In genomic region chr11:95378106-95378505, GRCh38 we compare ENCODE assay signal across 15 cellular contexts.
"Had no signal": no experiment of that assay in that cellular context is flagged by ENCODE, and none has a peak within 500 bp of the region (broad histone marks: within the 10 kb centered on the region; RNA-seq: fewer than 3 reads in every experiment).

No MANE protein-coding gene starts in this region.

- H3K4me1 ChIP-seq: lower lobe of right lung had no signal

- H3K27me3 Mint-ChIP-seq: activated naive CD8-positive, alpha-beta T cell; brain had no signal

- H3K36me3 Mint-ChIP-seq: activated CD8-positive, alpha-beta memory T cell treated with anti-CD3 and anti-CD28 coated beads, Interleukin-2, amount 10 ng/mL, durations not matched to agents 7 days and 5 days; activated naive CD8-positive, alpha-beta T cell; brain; natural killer cell; stimulated activated naive B cell treated with anti-CD40 and anti-IgM and Interleukin-4, amounts not matched to agents 10 μg/mL and 1 μg/mL and 100 μg/mL, for 72 hours; T-cell; WTC11 had no signal

- H3K9me3 ChIP-seq: lower lobe of right lung had no signal

- H3K27ac ChIP-seq: coronary artery, lower lobe of right lung had no signal

- H3K4me1 Mint-ChIP-seq: activated CD4-positive, alpha-beta memory T cell treated with anti-CD3 and anti-CD28 coated beads, Interleukin-2, amount 10 ng/mL, durations not matched to agents 7 days and 5 days; activated CD8-positive, alpha-beta memory T cell treated with anti-CD3 and anti-CD28 coated beads, Interleukin-2, amount 10 ng/mL, durations not matched to agents 7 days and 5 days; natural killer cell had no signal

- H3K4me3 ChIP-seq: coronary artery, lower lobe of right lung had no signal

- H3K27ac Mint-ChIP-seq: activated CD4-positive, alpha-beta memory T cell treated with anti-CD3 and anti-CD28 coated beads, Interleukin-2, amount 10 ng/mL, durations not matched to agents 7 days and 5 days; activated CD4-positive, alpha-beta T cell treated with anti-CD3 and anti-CD28 coated beads for 36 hours; activated CD8-positive, alpha-beta memory T cell treated with anti-CD3 and anti-CD28 coated beads, Interleukin-2, amount 10 ng/mL, durations not matched to agents 7 days and 5 days; activated naive CD8-positive, alpha-beta T cell; brain; natural killer cell; stimulated activated naive B cell treated with anti-CD40 and anti-IgM and Interleukin-4, amounts not matched to agents 10 μg/mL and 1 μg/mL and 100 μg/mL, for 72 hours; T-cell; WTC11 had no signal

- H3K36me3 ChIP-seq: lower lobe of right lung had no signal

- H3K9me3 Mint-ChIP-seq: activated CD4-positive, alpha-beta memory T cell treated with anti-CD3 and anti-CD28 coated beads, Interleukin-2, amount 10 ng/mL, durations not matched to agents 7 days and 5 days; natural killer cell; WTC11 had no signal

- H3K4me3 Mint-ChIP-seq: activated CD4-positive, alpha-beta memory T cell treated with anti-CD3 and anti-CD28 coated beads, Interleukin-2, amount 10 ng/mL, durations not matched to agents 7 days and 5 days; activated CD4-positive, alpha-beta T cell treated with anti-CD3 and anti-CD28 coated beads for 36 hours; activated CD8-positive, alpha-beta memory T cell treated with anti-CD3 and anti-CD28 coated beads, Interleukin-2, amount 10 ng/mL, durations not matched to agents 7 days and 5 days; activated naive CD8-positive, alpha-beta T cell; brain; natural killer cell; stimulated activated naive B cell treated with anti-CD40 and anti-IgM and Interleukin-4, amounts not matched to agents 10 μg/mL and 1 μg/mL and 100 μg/mL, for 72 hours; T-cell; WTC11 had no signal

- DNase-seq: activated CD4-positive, alpha-beta memory T cell treated with anti-CD3 and anti-CD28 coated beads, Interleukin-2, amount 10 ng/mL, durations not matched to agents 7 days and 5 days; activated CD4-positive, alpha-beta T cell treated with anti-CD3 and anti-CD28 coated beads for 36 hours; activated CD8-positive, alpha-beta memory T cell treated with anti-CD3 and anti-CD28 coated beads, Interleukin-2, amount 10 ng/mL, durations not matched to agents 7 days and 5 days; amniotic stem cell; central memory CD4-positive, alpha-beta T cell; left cardiac atrium; lower lobe of right lung; natural killer cell; nucleus accumbens; stimulated activated naive B cell treated with anti-CD40 and anti-IgM and Interleukin-4, amounts not matched to agents 10 μg/mL and 1 μg/mL and 100 μg/mL, for 72 hours; T-cell had no signal
